In the genomic region with DNA sequence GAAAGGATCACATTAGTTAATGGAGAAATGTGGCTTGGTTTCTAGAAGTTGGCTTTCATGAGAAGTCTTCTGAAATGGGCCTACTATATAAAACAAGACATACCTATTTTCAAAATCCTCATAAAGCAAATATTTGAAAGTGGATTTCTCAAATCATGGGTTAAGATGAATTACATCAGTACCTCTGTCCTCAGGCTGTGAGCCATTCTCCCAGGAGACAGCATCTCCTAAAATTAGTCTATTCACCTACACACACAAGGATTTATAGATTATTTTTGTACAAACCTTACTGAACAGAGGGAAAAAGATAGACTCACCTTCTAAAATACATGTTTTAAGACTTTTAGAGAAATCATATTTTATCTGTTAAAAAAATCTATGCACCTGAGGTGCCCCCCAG, we compare ENCODE assay signal across 29 cellular contexts.
DNase-seq lines count a peak whose midpoint lies in the region.
"Had no signal": no experiment of that assay in that cellular context is flagged by ENCODE, and none has a peak within 500 bp of the region (broad histone marks: within the 10 kb centered on the region; RNA-seq: fewer than 3 reads in every experiment).

No MANE protein-coding gene starts in this region.

- H3K27ac ChIP-seq in caudate nucleus (ENCODE audit: low read depth, low read length): peak overlapping the region; percentile 6
- H3K27ac ChIP-seq: 22Rv1; A549; BLaER1; BLaER1 treated with 17β-estradiol and CSF1 and Interleukin-3, amounts not matched to agents 10 nM and 100 nM; C4-2B had no signal

- DNase-seq in caudate nucleus (lab: John Stamatoyannopoulos, UW) (peak in 3 of 61 donors; percentile 15 to 58 (median 47)), putamen (ENCODE audit: low spot score) (peak; percentile 10), SIG-M5 treated with dmso at 0.1 percent for 504 hours (lab: John Stamatoyannopoulos, UW; ENCODE audit: unreplicated experiment) (no peak), amygdala (lab: John Stamatoyannopoulos, UW) (no peak)
- DNase-seq: 8988T; ACHN; AML-193; BE2C; C1 segment of cervical spinal cord; Caco-2; Calu3; CD4-positive, alpha-beta memory T cell; CD4-positive, alpha-beta T cell; CD4-positive, CD25-positive, alpha-beta regulatory T cell; CD8-positive, alpha-beta memory T cell; CD8-positive, alpha-beta T cell; COR-L47; DMS 273 treated with DMSO at 0.1 percent for 48 hours; DMS153; DMS53; DMS79; DMS79 treated with DMSO at 0.1 percent for 48 hours; DND-41; EL had no signal
